17 cellular contexts compared by ENCODE assay signal in genomic region chr15:85925649-85926237, GRCh38.
DNase-seq lines count a peak whose midpoint lies in the region; FAIRE-seq and TF ChIP-seq lines count a peak whose summit lies in the region.
"Had no signal": no experiment of that assay in that cellular context is flagged by ENCODE, and none has a peak within 500 bp of the region (broad histone marks: within the 10 kb centered on the region; RNA-seq: fewer than 3 reads in every experiment).

No MANE protein-coding gene starts in this region.

- TF ChIP-seq EP300 in H1 (IDR thresholded peaks at IDR 0.05; ENCODE audit: borderline replicate concordance in 1 of 2, low read depth in 2 of 2, low read length in 2 of 2), result no peak

- 0 out of 4 replicates have a peak overlapping the region, but pooled peaks have one; percentile 2 to 17 for H3K4me2 ChIP-seq in H1 (ENCODE audit: insufficient read depth in 1 of 2, low read depth in 2 of 2, low read length in 2 of 2)
- H3K4me2 ChIP-seq: A549 had no signal

- H2AK5ac ChIP-seq in H1 (ENCODE audit: low read depth, low read length), result no peak overlapping the region

- no peak for TF ChIP-seq CTCF in H1 (IDR thresholded peaks at IDR 0.05; ENCODE audit: control extremely low read depth in 1 of 3, insufficient read depth in 1 of 3, low read depth in 1 of 3, low read length in 3 of 3)

- no peak overlapping the region for H4K5ac ChIP-seq in H1 (ENCODE audit: insufficient read length, low read depth, low read length)

- no peaks in the 10 kb centered on the region; the same call in 1 of the 2 replicates for H3K23me2 ChIP-seq in H1 (ENCODE audit: low read depth, low read length)

- DNase-seq in H7 (peak; percentile 18), H1 (ENCODE audit: low read depth in 1 of 2, low spot score in 2 of 2) (no peak), iPS-NIHi11 (ENCODE audit: low spot score) (peak; percentile 24), cerebellar nuclear complex (lab: John Stamatoyannopoulos, UW) (no peak), Kasumi-1 (lab: John Stamatoyannopoulos, UW) (no peak)
- no peak for DNase-seq in stimulated activated naive CD4-positive, alpha-beta T cell treated with Interleukin-2 at 50 U/mL for 16 hours (lab: John Stamatoyannopoulos, UW)
- DNase-seq: BE2C; CD8-positive, alpha-beta T cell; COR-L47; DMS153; DMS79 treated with DMSO at 0.1 percent for 48 hours; EL; GDM1 had no signal

- H4K20me1 ChIP-seq in H1 (replicated peaks in 1 of 2; ENCODE audit: control insufficient read depth in 1 of 2, insufficient read depth in 2 of 2, low read length in 2 of 2), result no peaks in the 10 kb centered on the region

- H4K8ac ChIP-seq in H1 (ENCODE audit: extremely low read depth, insufficient read depth, low read length), result no peak overlapping the region

- no peak overlapping the region for H3K4me3 ChIP-seq in H7 (ENCODE audit: insufficient read depth, low read depth, low read length)
- H3K4me3 ChIP-seq in H1 (ENCODE audit: extremely low read depth in 1 of 4, insufficient read depth in 2 of 4, low read depth in 3 of 4, low read length in 4 of 4), result no peak overlapping the region
- H3K4me3 ChIP-seq: A549 had no signal

- no peak overlapping the region for H3K14ac ChIP-seq in H1 (ENCODE audit: insufficient read length)

- no peak overlapping the region for H3K9ac ChIP-seq in H1 (replicated peaks in 1 of 4; ENCODE audit: extremely low read depth in 1 of 4, low read depth in 3 of 4, low read length in 3 of 4)

- no peak overlapping the region; the same call in 1 of the 2 replicates for H2BK20ac ChIP-seq in H1 (ENCODE audit: low read length)

- no peak for TF ChIP-seq POLR2A in H1 (IDR thresholded peaks at IDR 0.05; ENCODE audit: control extremely low read depth in 1 of 2, low read depth in 2 of 2, low read length in 2 of 2)

- no peak for FAIRE-seq in H1 (lab: Jason Lieb, UNC)
- FAIRE-seq: A549, D721Med, GM12892 had no signal

- peak overlapping the region; percentile 4; the same call in 1 of the 2 replicates for H3K18ac ChIP-seq in H1 (ENCODE audit: extremely low read depth, low read length)

- 87% methylated on average over 8 of the region's 8 CpGs; no CpG with 5 or more reads in 1 of the 2 experiments for WGBS in H1 (ENCODE audit: extremely low coverage in 1 of 2, insufficient coverage in 1 of 2, insufficient read length in 1 of 2, insufficient replicate concordance in 2 of 2, low coverage in 1 of 2, low lambda C conversion rate in 2 of 2, missing lambda C conversion rate in 1 of 2), 2 experiments

- H2BK5ac ChIP-seq in H1 (ENCODE audit: low read depth, low read length), result no peak overlapping the region

- no peak overlapping the region for H3K27ac ChIP-seq in H1 (ENCODE audit: low read depth, low read length)
- H3K27ac ChIP-seq: A549, HL-60 had no signal

- H2BK15ac ChIP-seq in H1 (ENCODE audit: low read length), result no peak overlapping the region

- no peak overlapping the region for H4K91ac ChIP-seq in H1 (replicated peaks; ENCODE audit: insufficient read length, low read length)

- H3K4me1 ChIP-seq in H1 (replicated peaks in 1 of 4; ENCODE audit: control insufficient read depth in 3 of 4, insufficient read depth in 4 of 4, low read length in 3 of 4), result peaks cover 2 to 13% (median 9%) of the 10 kb centered on the region in 4 experiments; a peak in 5 of 7 replicates
- H3K4me1 ChIP-seq: A549, BE2C had no signal

- H3K4ac ChIP-seq in H1 (replicated peaks; ENCODE audit: insufficient read length, low read depth, low read length), result no peak overlapping the region

- no peak overlapping the region for H3K23ac ChIP-seq in H1 (ENCODE audit: insufficient read length)

- 0 out of 4 replicates have a peak, but pooled peaks cover 0 to 5% of the 10 kb centered on the region in 2 experiments for H3K9me3 ChIP-seq in H1 (ENCODE audit: insufficient read depth in 2 of 2, low read depth in 1 of 2, low read length in 1 of 2)
- H3K9me3 ChIP-seq: A549, BE2C had no signal

- H3K36me3 ChIP-seq in H7 (replicated peaks; ENCODE audit: control insufficient read depth, insufficient read depth, low read length), result no peaks in the 10 kb centered on the region
- H3K36me3 ChIP-seq in H1 (ENCODE audit: control insufficient read depth in 2 of 4, insufficient read depth in 4 of 4, low read length in 3 of 4), result no peaks in the 10 kb centered on the region
- H3K36me3 ChIP-seq: BE2C had no signal

- H3K56ac ChIP-seq in H1 (replicated peaks; ENCODE audit: insufficient read length, low read depth, low read length), result no peak overlapping the region

- CTCF ChIA-PET in H1 (lab: Charles Lee; ENCODE audit: partially characterized antibody), result interaction anchor here (0.8 to 1.0 kb wide), 2 partner anchors 38 to 68 kb away, joined by 3 to 4 read pairs; no protein-coding TSS in a partner anchor

- H3K79me2 ChIP-seq in H1 (ENCODE audit: control insufficient read depth in 1 of 2, insufficient read depth in 2 of 2, low read length in 2 of 2), result no peaks in the 10 kb centered on the region

- POLR2A ChIA-PET in H1 (lab: Charles Lee; ENCODE audit: partially characterized antibody), result no interaction called here

- H3K27me3 ChIP-seq in H7 (ENCODE audit: control insufficient read depth, insufficient read depth, low read length), result no peaks in the 10 kb centered on the region; the same call in 1 of the 2 replicates
- H3K27me3 ChIP-seq in H1 (replicated peaks in 1 of 4; ENCODE audit: control insufficient read depth in 3 of 4, extremely low read depth in 1 of 4, insufficient read depth in 3 of 4, low read length in 3 of 4), result no peaks in the 10 kb centered on the region
- H3K27me3 ChIP-seq: BE2C had no signal

- TF ChIP-seq RAD21 in H1 (IDR thresholded peaks at IDR 0.05 in 1 of 2, conservative IDR thresholded peaks at IDR 0.05 in 1 of 2; ENCODE audit: low read depth in 2 of 2, low read length in 2 of 2), result no peak

- no peaks in the 10 kb centered on the region for H3K79me1 ChIP-seq in H1 (ENCODE audit: low read depth, low read length)

- no peak overlapping the region for H2BK120ac ChIP-seq in H1 (replicated peaks; ENCODE audit: low read depth, low read length)

- H2AFZ ChIP-seq in H1 (ENCODE audit: low read length), result no peak overlapping the region

- no peak overlapping the region for H2BK12ac ChIP-seq in H1 (ENCODE audit: low read depth, low read length)

TF ChIP-seq in H1, 55 proteins besides CTCF, POLR2A, EP300 and RAD21 (continues in another document):
- TF ChIP-seq NANOG (IDR thresholded peaks at IDR 0.05; ENCODE audit: insufficient read depth, low read depth, low read length, poor library complexity, severe bottlenecking) (no peak), CREB1 (IDR thresholded peaks at IDR 0.05) (no peak), HDAC2 (IDR thresholded peaks at IDR 0.05; ENCODE audit: borderline replicate concordance in 1 of 2, low read depth in 2 of 2, low read length in 2 of 2) (no peak), FOSL1 (IDR thresholded peaks at IDR 0.05; ENCODE audit: insufficient read depth, low read depth, low read length) (no peak), MAFK (IDR thresholded peaks at IDR 0.05; ENCODE audit: low read depth, low read length) (no peak), BACH1 (IDR thresholded peaks at IDR 0.05; ENCODE audit: low read length) (no peak)
- TF ChIP-seq, protein P1, sequence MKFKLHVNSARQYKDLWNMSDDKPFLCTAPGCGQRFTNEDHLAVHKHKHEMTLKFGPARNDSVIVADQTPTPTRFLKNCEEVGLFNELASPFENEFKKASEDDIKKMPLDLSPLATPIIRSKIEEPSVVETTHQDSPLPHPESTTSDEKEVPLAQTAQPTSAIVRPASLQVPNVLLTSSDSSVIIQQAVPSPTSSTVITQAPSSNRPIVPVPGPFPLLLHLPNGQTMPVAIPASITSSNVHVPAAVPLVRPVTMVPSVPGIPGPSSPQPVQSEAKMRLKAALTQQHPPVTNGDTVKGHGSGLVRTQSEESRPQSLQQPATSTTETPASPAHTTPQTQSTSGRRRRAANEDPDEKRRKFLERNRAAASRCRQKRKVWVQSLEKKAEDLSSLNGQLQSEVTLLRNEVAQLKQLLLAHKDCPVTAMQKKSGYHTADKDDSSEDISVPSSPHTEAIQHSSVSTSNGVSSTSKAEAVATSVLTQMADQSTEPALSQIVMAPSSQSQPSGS (IDR thresholded peaks at IDR 0.05; ENCODE audit: low read length), result no peak
- TF ChIP-seq, protein P2, sequence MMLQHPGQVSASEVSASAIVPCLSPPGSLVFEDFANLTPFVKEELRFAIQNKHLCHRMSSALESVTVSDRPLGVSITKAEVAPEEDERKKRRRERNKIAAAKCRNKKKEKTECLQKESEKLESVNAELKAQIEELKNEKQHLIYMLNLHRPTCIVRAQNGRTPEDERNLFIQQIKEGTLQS (IDR thresholded peaks at IDR 0.05; ENCODE audit: insufficient read depth, low read depth, low read length), result no peak

Comparison
In these comparisons a context has a peak if more than half of its experiments do, and no peak if none do; other contexts are left out.
1. DNase-seq: peak in H7 (single experiment) and iPS-NIHi11 (single experiment); none in H1 (0 of 2), cerebellar nuclear complex (0 of 2), stimulated activated naive CD4-positive, alpha-beta T cell treated with Interleukin-2 at 50 U/mL for 16 hours (single experiment) and Kasumi-1 (0 of 2).